Comparison of ENCODE assay signal across 23 cellular contexts in the genomic region with DNA sequence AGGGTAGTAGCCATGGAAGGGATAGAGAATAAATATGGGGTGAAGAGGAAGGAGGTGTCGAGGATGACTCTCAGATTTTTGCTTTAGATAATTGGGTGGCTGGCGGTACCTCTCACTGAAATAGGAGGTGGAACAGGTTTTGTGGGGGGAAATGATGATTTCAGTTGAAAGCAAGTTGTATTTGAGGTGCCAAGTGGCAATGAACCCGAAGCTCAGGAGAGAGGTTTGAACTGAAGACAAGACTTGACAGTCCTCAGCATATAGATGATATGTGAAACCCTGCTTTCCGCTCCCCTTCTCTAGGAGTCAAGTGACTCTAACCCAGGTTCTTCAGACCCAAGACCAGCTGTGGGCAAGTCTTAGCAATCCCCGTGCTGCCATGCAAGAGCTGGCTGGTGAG. TPM values are rescaled to one million over a fixed set of nuclear protein-coding genes. Genes with fewer than 3 reads are reported as not detected.
DNase-seq lines count a peak whose midpoint lies in the region; ATAC-seq, FAIRE-seq and TF ChIP-seq lines count a peak whose summit lies in the region.
"Had no signal": no experiment of that assay in that cellular context is flagged by ENCODE, and none has a peak within 500 bp of the region (broad histone marks: within the 10 kb centered on the region; RNA-seq: fewer than 3 reads in every experiment).

No MANE protein-coding gene starts in this region.

- no peak overlapping the region for H3K27ac ChIP-seq in right cardiac atrium (ENCODE audit: low read length)
- H3K27ac ChIP-seq: BLaER1, GM23248 had no signal

- peaks cover 5% of the 10 kb centered on the region for H3K4me1 ChIP-seq in right cardiac atrium (ENCODE audit: control insufficient read depth, insufficient read depth, low read length)
- H3K4me1 ChIP-seq: BLaER1 had no signal

- POLR2A ChIA-PET in MCF 10A (lab: Yijun Ruan, JAX): interaction anchor here (0.8 kb wide), 1 partner anchor 113 kb away, joined by 3 read pairs; a partner anchor contains a TSS

- peaks cover 6% of the 10 kb centered on the region for H3K36me3 Mint-ChIP-seq in activated CD4-positive, alpha-beta T cell treated with anti-CD3 and anti-CD28 coated beads, Interleukin-2, amount 10 ng/mL, durations not matched to agents 24 days and 14 days (ENCODE audit: low read depth)
- peaks cover 13% of the 10 kb centered on the region for H3K36me3 Mint-ChIP-seq in activated naive CD8-positive, alpha-beta T cell treated with anti-CD3 and anti-CD28 coated beads, Interleukin-2, amount 50 U/mL, for 24 hours (ENCODE audit: low read depth)
- no peaks in the 10 kb centered on the region for H3K36me3 Mint-ChIP-seq in naive B cell
- peaks cover 8% of the 10 kb centered on the region for H3K36me3 Mint-ChIP-seq in MCF 10A (ENCODE audit: insufficient read depth, unreplicated experiment)

- FAIRE-seq in H54 (lab: Jason Lieb, UNC): no peak
- FAIRE-seq: GM12891, GM18507, HTR-8/SVneo had no signal

- H3K9me3 Mint-ChIP-seq in activated CD4-positive, alpha-beta T cell treated with anti-CD3 and anti-CD28 coated beads, Interleukin-2, amount 10 ng/mL, durations not matched to agents 24 days and 14 days: no peaks in the 10 kb centered on the region
- H3K9me3 Mint-ChIP-seq in activated naive CD8-positive, alpha-beta T cell treated with anti-CD3 and anti-CD28 coated beads, Interleukin-2, amount 50 U/mL, for 24 hours: no peaks in the 10 kb centered on the region
- H3K9me3 Mint-ChIP-seq in naive B cell (no peaks in the 10 kb centered on the region), MCF 10A (ENCODE audit: unreplicated experiment) (no peaks in the 10 kb centered on the region)
- H3K9me3 Mint-ChIP-seq: CD8-positive, alpha-beta T cell; HFFc6 had no signal

- CTCF ChIA-PET in MCF 10A (lab: Yijun Ruan, JAX): interaction anchor here (0.7 to 1.8 kb wide), 2 partner anchors 30 to 43 kb away, joined by 4 read pairs; no protein-coding TSS in a partner anchor

- no peak overlapping the region for H3K4me3 Mint-ChIP-seq in activated CD4-positive, alpha-beta T cell treated with anti-CD3 and anti-CD28 coated beads, Interleukin-2, amount 10 ng/mL, durations not matched to agents 24 days and 14 days
- no peak overlapping the region for H3K4me3 Mint-ChIP-seq in activated naive CD8-positive, alpha-beta T cell treated with anti-CD3 and anti-CD28 coated beads, Interleukin-2, amount 50 U/mL, for 24 hours
- H3K4me3 Mint-ChIP-seq in naive B cell (peak overlapping the region in 1 of 8 donors; percentile 16), MCF 10A (ENCODE audit: unreplicated experiment) (no peak overlapping the region)
- H3K4me3 Mint-ChIP-seq: CD8-positive, alpha-beta T cell; HFFc6 had no signal

- ATAC-seq in activated naive CD8-positive, alpha-beta T cell treated with anti-CD3 and anti-CD28 coated beads, Interleukin-2, amount 50 U/mL, for 24 hours: no peak
- ATAC-seq in naive B cell (ENCODE audit: low read depth in 2 of 2) (no peak), right cardiac atrium (no peak)
- ATAC-seq: CD8-positive, alpha-beta T cell had no signal

- BruUV-seq in MCF 10A (replicated peaks; lab: Mats Ljungman, UMichigan): no TSS peak

- TF ChIP-seq CTCF in GM10266 (IDR thresholded peaks at IDR 0.05; ENCODE audit: control insufficient read depth, insufficient read depth, low read depth, missing control alignments) (no peak), MCF 10A (IDR thresholded peaks at IDR 0.05; ENCODE audit: unreplicated experiment) (no peak)

- H3K27me3 ChIP-seq in right cardiac atrium (ENCODE audit: control insufficient read depth, insufficient read depth): no peaks in the 10 kb centered on the region
- H3K27me3 ChIP-seq: BLaER1 had no signal

- no peak overlapping the region for H3K27ac Mint-ChIP-seq in activated CD4-positive, alpha-beta T cell treated with anti-CD3 and anti-CD28 coated beads, Interleukin-2, amount 10 ng/mL, durations not matched to agents 24 days and 14 days
- peak overlapping the region; percentile 17 for H3K27ac Mint-ChIP-seq in activated naive CD8-positive, alpha-beta T cell treated with anti-CD3 and anti-CD28 coated beads, Interleukin-2, amount 50 U/mL, for 24 hours
- H3K27ac Mint-ChIP-seq in naive B cell (peak overlapping the region in 4 of 6 donors; percentile 58 to 91 (median 75)), MCF 10A (ENCODE audit: low read depth, unreplicated experiment) (no peak overlapping the region)
- H3K27ac Mint-ChIP-seq: CD8-positive, alpha-beta T cell; HFFc6 had no signal

- H3K4me3 ChIP-seq in right cardiac atrium (ENCODE audit: low read length): no peak overlapping the region
- H3K4me3 ChIP-seq: BLaER1, GM23248 had no signal

- no peaks in the 10 kb centered on the region for H3K27me3 Mint-ChIP-seq in activated CD4-positive, alpha-beta T cell treated with anti-CD3 and anti-CD28 coated beads, Interleukin-2, amount 10 ng/mL, durations not matched to agents 24 days and 14 days
- no peaks in the 10 kb centered on the region for H3K27me3 Mint-ChIP-seq in activated naive CD8-positive, alpha-beta T cell treated with anti-CD3 and anti-CD28 coated beads, Interleukin-2, amount 50 U/mL, for 24 hours
- H3K27me3 Mint-ChIP-seq in naive B cell (no peaks in the 10 kb centered on the region), MCF 10A (ENCODE audit: insufficient read depth, unreplicated experiment) (no peaks in the 10 kb centered on the region)

- 89% methylated on average over 5 of the region's 5 CpGs for WGBS in right cardiac atrium

- peaks cover 8% of the 10 kb centered on the region for H3K4me1 Mint-ChIP-seq in activated CD4-positive, alpha-beta T cell treated with anti-CD3 and anti-CD28 coated beads, Interleukin-2, amount 10 ng/mL, durations not matched to agents 24 days and 14 days
- H3K4me1 Mint-ChIP-seq in activated naive CD8-positive, alpha-beta T cell treated with anti-CD3 and anti-CD28 coated beads, Interleukin-2, amount 50 U/mL, for 24 hours: no peaks in the 10 kb centered on the region
- H3K4me1 Mint-ChIP-seq in naive B cell (peaks cover 0 to 13% (median 7%) of the 10 kb centered on the region in 3 donors), MCF 10A (ENCODE audit: insufficient read depth, unreplicated experiment) (peaks cover 31% of the 10 kb centered on the region)

- no peak for TF ChIP-seq POLR2A in H54 (IDR thresholded peaks at IDR 0.05; ENCODE audit: low read depth, low read length)

- DNase-seq in activated CD4-positive, alpha-beta T cell treated with anti-CD3 and anti-CD28 coated beads, Interleukin-2, amount 10 ng/mL, durations not matched to agents 24 days and 14 days: peak; percentile 45
- no peak for DNase-seq in activated CD4-positive, alpha-beta T cell treated with anti-CD3 and anti-CD28 coated beads, Interleukin-2, amount 50 U/mL, for 4 hours
- DNase-seq in GM10266 (ENCODE audit: extremely low spot score): peak; percentile 8
- no peak for DNase-seq in activated naive CD8-positive, alpha-beta T cell treated with anti-CD3 and anti-CD28 coated beads, Interleukin-2, amount 50 U/mL, for 24 hours
- DNase-seq in naive B cell: no peak
- DNase-seq in H54 (ENCODE audit: insufficient read length, low spot score): no peak
- DNase-seq in MCF 10A (ENCODE audit: unreplicated experiment): no peak
- DNase-seq in right cardiac atrium: no peak
- DNase-seq: 8988T; CD8-positive, alpha-beta T cell; COR-L47; DMS 273 treated with DMSO at 0.1 percent for 48 hours; DMS53; DND-41; EL; GM23248; HCEC 1CT; HFFc6; IMR-90 had no signal

- no peaks in the 10 kb centered on the region for H3K9me3 ChIP-seq in right cardiac atrium (ENCODE audit: control insufficient read depth, low read length)

- intact Hi-C loops in activated CD4-positive, alpha-beta T cell treated with anti-CD3 and anti-CD28 coated beads, Interleukin-2, amount 10 ng/mL, durations not matched to agents 24 days and 14 days (cut with micrococcal nuclease): no loop called here
- intact Hi-C loops in MCF 10A (cut with micrococcal nuclease) (no loop called here), right cardiac atrium (cut with DNase I) (no loop called here)

RNA-seq across cellular contexts. Expression of a gene that starts 33.7 kb away (rescaled TPM):
- 41.5 and 43.8 TPM in 2 replicates for total RNA-seq in activated CD4-positive, alpha-beta T cell treated with anti-CD3 and anti-CD28 coated beads, Interleukin-2, amount 10 ng/mL, durations not matched to agents 24 days and 14 days
- polyA plus RNA-seq in naive B cell (ENCODE audit: low read depth in 6 of 6) (10 to 100 TPM; 13.7 to 33.8 (median 18.6) TPM), right cardiac atrium (18.2 TPM)
- total RNA-seq in MCF 10A (2022) (23.4 and 27.6 TPM in 2 replicates), right cardiac atrium (10 to 100 TPM; 15.8 to 21.7 (median 18.7) TPM)

RNA-seq across cellular contexts. Expression of a gene that starts 33.9 kb away (rescaled TPM):
- 89.6 and 92.4 TPM in 2 replicates for total RNA-seq in activated CD4-positive, alpha-beta T cell treated with anti-CD3 and anti-CD28 coated beads, Interleukin-2, amount 10 ng/mL, durations not matched to agents 24 days and 14 days
- polyA plus RNA-seq in naive B cell (ENCODE audit: low read depth in 6 of 6) (10 to 100 TPM; 49.8 to 87.8 (median 73.8) TPM), right cardiac atrium (180 TPM)
- total RNA-seq in MCF 10A (2022) (78.9 and 92.3 TPM in 2 replicates), right cardiac atrium (100 to 1,000 TPM; 176 to 196 (median 192) TPM)

RNA-seq across cellular contexts. Expression of a gene that starts 42.3 kb away (rescaled TPM):
- 140 and 141 TPM in 2 replicates for total RNA-seq in activated CD4-positive, alpha-beta T cell treated with anti-CD3 and anti-CD28 coated beads, Interleukin-2, amount 10 ng/mL, durations not matched to agents 24 days and 14 days
- 100 to 1,000 TPM; 203 to 344 (median 273) TPM for polyA plus RNA-seq in naive B cell (ENCODE audit: low read depth in 6 of 6)
- total RNA-seq in MCF 10A (2022): 157 and 167 TPM in 2 replicates
- 100 to 1,000 TPM in 2 of 4 donors, 10 to 100 TPM in 2; 96.9 to 115 (median 99.1) TPM for total RNA-seq in right cardiac atrium
- 100 TPM for polyA plus RNA-seq in right cardiac atrium

RNA-seq across cellular contexts. Expression of a gene that starts 49.5 kb away (rescaled TPM):
- total RNA-seq in activated CD4-positive, alpha-beta T cell treated with anti-CD3 and anti-CD28 coated beads, Interleukin-2, amount 10 ng/mL, durations not matched to agents 24 days and 14 days: 32.2 and 35.2 TPM in 2 replicates
- polyA plus RNA-seq in naive B cell (ENCODE audit: low read depth in 6 of 6) (100 to 1,000 TPM; 146 to 198 (median 176) TPM), right cardiac atrium (52.6 TPM)
- total RNA-seq in MCF 10A (2022) (26.9 and 46.5 TPM in 2 replicates), right cardiac atrium (10 to 100 TPM; 56.7 to 98.3 (median 78.2) TPM)

Comparison
In these comparisons a context has a peak if more than half of its experiments do, and no peak if none do; other contexts are left out.
1. DNase-seq: peak in activated CD4-positive, alpha-beta T cell treated with anti-CD3 and anti-CD28 coated beads, Interleukin-2, amount 10 ng/mL, durations not matched to agents 24 days and 14 days (single experiment) and GM10266 (single experiment); none in activated CD4-positive, alpha-beta T cell treated with anti-CD3 and anti-CD28 coated beads, Interleukin-2, amount 50 U/mL, for 4 hours (0 of 2), activated naive CD8-positive, alpha-beta T cell treated with anti-CD3 and anti-CD28 coated beads, Interleukin-2, amount 50 U/mL, for 24 hours (single experiment), naive B cell (single experiment), H54 (single experiment), MCF 10A (single experiment) and right cardiac atrium (0 of 3).
2. H3K27ac Mint-ChIP-seq: peak in activated naive CD8-positive, alpha-beta T cell treated with anti-CD3 and anti-CD28 coated beads, Interleukin-2, amount 50 U/mL, for 24 hours (single experiment) and naive B cell (4 of 6); none in activated CD4-positive, alpha-beta T cell treated with anti-CD3 and anti-CD28 coated beads, Interleukin-2, amount 10 ng/mL, durations not matched to agents 24 days and 14 days (single experiment) and MCF 10A (single experiment).